Comparison of ENCODE assay signal across 8 cellular contexts in genomic region chr11:57638005-57638760, GRCh38. TPM values are rescaled to one million over a fixed set of nuclear protein-coding genes. Genes with fewer than 3 reads are reported as not detected.
DNase-seq lines count a peak whose midpoint lies in the region; ATAC-seq, FAIRE-seq and TF ChIP-seq lines count a peak whose summit lies in the region.

No MANE protein-coding gene starts in this region.

- H3K9me3 ChIP-seq in GM12878 (replicated peaks; ENCODE audit: control insufficient read depth, insufficient read depth, low read length) (no peaks in the 10 kb centered on the region), hepatocyte (ENCODE audit: low read depth) (no peaks in the 10 kb centered on the region)

- H3K4me3 ChIP-seq in BJ (ENCODE audit: low read depth, low read length) (peak overlapping the region; percentile 88), GM12878 (peak overlapping the region; percentile 82), hepatocyte (peak overlapping the region; percentile 96)

- no peak for TF ChIP-seq RAD21 in GM12878 (IDR thresholded peaks at IDR 0.05; ENCODE audit: insufficient read depth, low read depth, low read length)

- POLR2A ChIA-PET in BJ (lab: Charles Lee) (no interaction called here), GM12878 (lab: Charles Lee) (interaction anchor here (2.1 kb wide), 1 partner anchor 11 kb away, joined by 10 read pairs; no protein-coding TSS in a partner anchor)

- DNase-seq in BJ (ENCODE audit: low read depth) (peak; percentile 51), NCI-H460 (ENCODE audit: extremely low read depth, low read depth) (peak; percentile 81), GM12878 (ENCODE audit: low read depth, low spot score) (no peak), hepatocyte (ENCODE audit: low spot score) (peak; percentile 90), pons (ENCODE audit: low spot score) (peak; percentile 42)

- H4K20me1 ChIP-seq in GM12878 (ENCODE audit: control insufficient read depth, insufficient read depth) (no peaks in the 10 kb centered on the region), hepatocyte (ENCODE audit: insufficient read depth, poor library complexity, severe bottlenecking) (peaks cover 16% of the 10 kb centered on the region)

- H2AFZ ChIP-seq in GM12878 (ENCODE audit: control insufficient read depth, low read depth, low read length) (peak overlapping the region; percentile 69), hepatocyte (peak overlapping the region; percentile 88)

- RAD21 ChIA-PET in GM12878 (lab: Charles Lee; ENCODE audit: unreplicated experiment) = interaction anchor here (3.7 to 5.2 kb wide), 2 partner anchors 70 to 293 kb away, joined by 17 to 83 read pairs; partner anchors contain the start of gene UBE2L6

- intact Hi-C loops in GM12878 (cut with micrococcal nuclease; ENCODE audit: unreplicated experiment) = no loop called here

- H3K27ac ChIP-seq in GM12878 (ENCODE audit: control insufficient read depth, insufficient read depth) (no peak overlapping the region), hepatocyte (peak overlapping the region; percentile 98)

- in situ Hi-C loops in GM12878 (cut with MboI) = no loop called here

- H3K4me2 ChIP-seq in GM12878 (ENCODE audit: control insufficient read depth, insufficient read depth) = peak overlapping the region; percentile 84
- H3K4me2 ChIP-seq in hepatocyte = peak overlapping the region; percentile 91

- FAIRE-seq in GM12878 (lab: Jason Lieb, UNC) = peak; percentile 75

- BruUV-seq in GM12878 (replicated peaks; lab: Mats Ljungman, UMichigan) = no TSS peak

- SMC1A ChIA-PET in GM12878 (lab: Charles Lee; ENCODE audit: uncharacterized antibody, unreplicated experiment) = interaction anchor here (1.0 kb wide), 1 partner anchor 70 kb away, joined by 3 read pairs; no protein-coding TSS in a partner anchor

- WGBS in GM12878 (ENCODE audit: insufficient coverage, insufficient replicate concordance, low lambda C conversion rate, missing lambda C conversion rate) = 12% methylated on average over 31 of the region's 46 CpGs
- 0% methylated on average over 26 of the region's 46 CpGs for WGBS in hepatocyte (ENCODE audit: low lambda C conversion rate, missing lambda C conversion rate)

- TF ChIP-seq CTCF in BJ (IDR thresholded peaks at IDR 0.05; ENCODE audit: insufficient read depth, low read depth, low read length) (no peak), GM12878 (IDR thresholded peaks at IDR 0.05 in 2 of 3, conservative IDR thresholded peaks at IDR 0.05 in 1 of 3; ENCODE audit: control insufficient read depth in 2 of 3, extremely low read depth in 1 of 3, insufficient read depth in 1 of 3, low read depth in 3 of 3, low read length in 3 of 3) (no peak), hepatocyte (IDR thresholded peaks at IDR 0.05; ENCODE audit: poor library complexity) (no peak)

- peaks cover 9% of the 10 kb centered on the region; the same call in 1 of the 2 replicates for H3K4me1 ChIP-seq in GM12878 (ENCODE audit: control insufficient read depth, insufficient read depth, low read length)
- peaks cover 19% of the 10 kb centered on the region for H3K4me1 ChIP-seq in hepatocyte (ENCODE audit: insufficient read depth)

- ATAC-seq in GM19463 (IDR thresholded peaks at IDR 0.05; ENCODE audit: unreplicated experiment) (peak; percentile 50), GM12878 (peak; percentile 41), HG02970 (IDR thresholded peaks at IDR 0.05; ENCODE audit: low FRiP score, unreplicated experiment) (no peak), GM21528 (IDR thresholded peaks at IDR 0.05; ENCODE audit: low FRiP score, unreplicated experiment) (no peak)

- no peak for TF ChIP-seq POLR2A in GM12878 (IDR thresholded peaks at IDR 0.05; ENCODE audit: low read depth, low read length)

- H3K27me3 ChIP-seq in BJ (ENCODE audit: control insufficient read depth, insufficient read depth, low read length) (no peaks in the 10 kb centered on the region; the same call in 1 of the 2 replicates), GM12878 (replicated peaks in 1 of 2; ENCODE audit: control insufficient read depth in 2 of 2, insufficient read depth in 2 of 2, low read length in 1 of 2) (no peaks in the 10 kb centered on the region; a peak in 1 of 4 replicates), hepatocyte (no peaks in the 10 kb centered on the region)

- CTCF ChIA-PET in BJ (lab: Yijun Ruan, JAX) (interaction anchor here (0.7 to 9.6 kb wide), 7 partner anchors 12 to 292 kb away, joined by 3 to 285 read pairs (median 4); partner anchors contain the start of gene UBE2L6), GM12878 (lab: Yijun Ruan, JAX) (interaction anchor here (0.6 to 13.9 kb wide), 6 partner anchors 67 to 290 kb away, joined by 3 to 319 read pairs (median 104); partner anchors contain the start of genes RTN4RL2, TIMM10 and UBE2L6)

- peak overlapping the region; percentile 57 for H3K9ac ChIP-seq in GM12878 (ENCODE audit: control insufficient read depth, insufficient read depth, low read length)

- no peaks in the 10 kb centered on the region for H3K9me2 ChIP-seq in hepatocyte (replicated peaks; ENCODE audit: insufficient read depth)

- H3K79me2 ChIP-seq in GM12878 (ENCODE audit: control insufficient read depth, insufficient read depth, low read length) = no peaks in the 10 kb centered on the region
- H3K79me2 ChIP-seq in hepatocyte = peaks cover 29% of the 10 kb centered on the region

- TF ChIP-seq EP300 in GM12878 (IDR thresholded peaks at IDR 0.05; ENCODE audit: borderline replicate concordance in 1 of 2, control insufficient read depth in 1 of 2, low read depth in 2 of 2, low read length in 2 of 2) = no peak

- H3K36me3 ChIP-seq in BJ (ENCODE audit: control insufficient read depth, insufficient read depth, low read length) = peaks cover 6% of the 10 kb centered on the region
- H3K36me3 ChIP-seq in GM12878 (ENCODE audit: control insufficient read depth in 2 of 2, insufficient read depth in 2 of 2, low read length in 1 of 2) = no peaks in the 10 kb centered on the region
- no peaks in the 10 kb centered on the region for H3K36me3 ChIP-seq in hepatocyte (replicated peaks; ENCODE audit: insufficient read depth, low read depth)

RNA-seq across cellular contexts. Expression of gene YPEL4, which starts 11.5 kb away (rescaled TPM):
- polyA plus RNA-seq in BJ (2011; rRNA removed) = 0.26 TPM in 2 replicates
- polyA minus RNA-seq in BJ (2011; rRNA and poly(A)+ RNA removed) = 0.28 and 0.31 TPM in 2 replicates
- total RNA-seq in NCI-H460 (2014; rRNA removed; shearing (Covaris generic)) = not detected in 2 replicates
- polyA plus RNA-seq in NCI-H460 (2014; cell fraction: nucleus; rRNA removed) = not detected in 2 replicates
- 1.2 and 1.8 TPM in 2 replicates for total RNA-seq in GM12878 (2013; cell fraction: nucleolus; rRNA removed)
- 0.05 TPM in 1 of 2 replicates, not detected in the other for total RNA-seq in GM12878 (2014; rRNA removed)
- total RNA-seq in GM12878 (2014; rRNA removed; fragmentation: Illumina TruSeq; extraction: Trizol) = 0.09 TPM in 1 of 2 replicates, not detected in the other
- total RNA-seq in GM12878 (2021) = 0.13 TPM in 1 of 2 replicates, not detected in the other
- 0.50 TPM for polyA plus RNA-seq in GM12878 (2011; ENCODE audit: low read depth)
- polyA plus RNA-seq in GM12878 (2011; rRNA removed) = 0.26 and 0.39 TPM in 2 replicates
- 0.24 and 0.30 TPM in 2 replicates for polyA plus RNA-seq in GM12878 (2011; cell fraction: cytosol; rRNA removed)
- 0.44 and 0.85 TPM in 2 replicates for polyA plus RNA-seq in GM12878 (2011; cell fraction: nucleus; rRNA removed)
- polyA plus RNA-seq in GM12878 (2012) = 0.58 and 1.1 TPM in 2 replicates
- polyA plus RNA-seq in GM12878 (2014; fragmentation: Illumina TruSeq; extraction: Trizol) = not detected in 2 replicates
- polyA plus RNA-seq in GM12878 (2014; fragmentation: Nextera tagmentation; extraction: Ambion mirVana) = not detected
- 0.50 TPM in 1 of 2 replicates, not detected in the other for polyA plus RNA-seq in GM12878 (2014; rRNA removed)
- under 1 TPM; 0.07 to 0.10 TPM for polyA plus RNA-seq in GM12878 (2016; fragmentation: Nextera tagmentation; extraction: Ambion mirVana)
- polyA minus RNA-seq in GM12878 (2011; rRNA and poly(A)+ RNA removed) = 0.22 and 0.31 TPM in 2 replicates
- 0.27 TPM in 1 of 2 replicates, not detected in the other for polyA minus RNA-seq in GM12878 (2011; cell fraction: cytosol; rRNA and poly(A)+ RNA removed)
- polyA minus RNA-seq in GM12878 (2011; cell fraction: nucleus; rRNA and poly(A)+ RNA removed) = 0.48 TPM in 2 replicates
- 0.90 and 2.8 TPM in 2 replicates for total RNA-seq in hepatocyte
- 3.9 and 4.1 TPM in 2 replicates for polyA plus RNA-seq in hepatocyte

RNA-seq across cellular contexts. Expression of gene CLP1, which starts 19.4 kb away (rescaled TPM):
- polyA plus RNA-seq in BJ (2011; rRNA removed) = 19.0 and 19.6 TPM in 2 replicates
- polyA minus RNA-seq in BJ (2011; rRNA and poly(A)+ RNA removed) = 6.2 and 13.7 TPM in 2 replicates
- 11.0 and 11.9 TPM in 2 replicates for total RNA-seq in NCI-H460 (2014; rRNA removed; shearing (Covaris generic))
- polyA plus RNA-seq in NCI-H460 (2014; cell fraction: nucleus; rRNA removed) = 10.7 and 12.7 TPM in 2 replicates
- total RNA-seq in GM12878 (2013; cell fraction: nucleolus; rRNA removed) = 8.6 and 8.8 TPM in 2 replicates
- 21.3 and 22.0 TPM in 2 replicates for total RNA-seq in GM12878 (2014; rRNA removed)
- total RNA-seq in GM12878 (2014; rRNA removed; fragmentation: Illumina TruSeq; extraction: Trizol) = 23.9 and 24.0 TPM in 2 replicates
- total RNA-seq in GM12878 (2021) = 19.9 and 20.0 TPM in 2 replicates
- 11.6 TPM for polyA plus RNA-seq in GM12878 (2011; ENCODE audit: low read depth)
- 29.1 and 31.7 TPM in 2 replicates for polyA plus RNA-seq in GM12878 (2011; rRNA removed)
- polyA plus RNA-seq in GM12878 (2011; cell fraction: cytosol; rRNA removed) = 34.3 and 38.5 TPM in 2 replicates
- 21.4 and 28.7 TPM in 2 replicates for polyA plus RNA-seq in GM12878 (2011; cell fraction: nucleus; rRNA removed)
- 15.0 and 16.3 TPM in 2 replicates for polyA plus RNA-seq in GM12878 (2012)
- 23.9 and 30.0 TPM in 2 replicates for polyA plus RNA-seq in GM12878 (2014; fragmentation: Illumina TruSeq; extraction: Trizol)
- 10 to 100 TPM; 33.6 to 45.7 TPM for polyA plus RNA-seq in GM12878 (2014; fragmentation: Nextera tagmentation; extraction: Ambion mirVana)
- polyA plus RNA-seq in GM12878 (2014; rRNA removed) = 20.7 and 21.2 TPM in 2 replicates
- 10 to 100 TPM; 31.6 to 36.3 TPM for polyA plus RNA-seq in GM12878 (2016; fragmentation: Nextera tagmentation; extraction: Ambion mirVana)
- polyA minus RNA-seq in GM12878 (2011; rRNA and poly(A)+ RNA removed) = 31.1 and 41.7 TPM in 2 replicates
- polyA minus RNA-seq in GM12878 (2011; cell fraction: cytosol; rRNA and poly(A)+ RNA removed) = 7.4 and 8.5 TPM in 2 replicates
- 7.6 and 10.2 TPM in 2 replicates for polyA minus RNA-seq in GM12878 (2011; cell fraction: nucleus; rRNA and poly(A)+ RNA removed)
- 13.4 and 15.4 TPM in 2 replicates for total RNA-seq in hepatocyte
- polyA plus RNA-seq in hepatocyte = 9.1 and 18.5 TPM in 2 replicates

RNA-seq across cellular contexts. Expression of gene ZDHHC5, which starts 29.7 kb away (rescaled TPM):
- 61.4 and 76.7 TPM in 2 replicates for polyA plus RNA-seq in BJ (2011; rRNA removed)
- polyA minus RNA-seq in BJ (2011; rRNA and poly(A)+ RNA removed) = 69.2 and 80.3 TPM in 2 replicates
- 34.8 TPM in 2 replicates for total RNA-seq in NCI-H460 (2014; rRNA removed; shearing (Covaris generic))
- polyA plus RNA-seq in NCI-H460 (2014; cell fraction: nucleus; rRNA removed) = 20.5 and 24.9 TPM in 2 replicates
- 52.8 and 56.0 TPM in 2 replicates for total RNA-seq in GM12878 (2013; cell fraction: nucleolus; rRNA removed)
- total RNA-seq in GM12878 (2014; rRNA removed) = 29.1 and 34.1 TPM in 2 replicates
- 34.3 and 36.8 TPM in 2 replicates for total RNA-seq in GM12878 (2014; rRNA removed; fragmentation: Illumina TruSeq; extraction: Trizol)
- total RNA-seq in GM12878 (2021) = 59.9 and 61.3 TPM in 2 replicates
- 20.1 TPM for polyA plus RNA-seq in GM12878 (2011; ENCODE audit: low read depth)
- polyA plus RNA-seq in GM12878 (2011; rRNA removed) = 33.9 and 46.7 TPM in 2 replicates
- 45.0 and 56.7 TPM in 2 replicates for polyA plus RNA-seq in GM12878 (2011; cell fraction: cytosol; rRNA removed)
- polyA plus RNA-seq in GM12878 (2011; cell fraction: nucleus; rRNA removed) = 41.0 and 48.9 TPM in 2 replicates
- polyA plus RNA-seq in GM12878 (2012) = 27.1 and 33.2 TPM in 2 replicates
- 49.8 and 57.4 TPM in 2 replicates for polyA plus RNA-seq in GM12878 (2014; fragmentation: Illumina TruSeq; extraction: Trizol)
- 1 to 10 TPM; 3.9 to 7.3 TPM for polyA plus RNA-seq in GM12878 (2014; fragmentation: Nextera tagmentation; extraction: Ambion mirVana)
- 48.5 and 54.4 TPM in 2 replicates for polyA plus RNA-seq in GM12878 (2014; rRNA removed)
- polyA plus RNA-seq in GM12878 (2016; fragmentation: Nextera tagmentation; extraction: Ambion mirVana) = 10 to 100 TPM; 36.6 to 38.4 TPM
- 91.2 and 101 TPM in 2 replicates for polyA minus RNA-seq in GM12878 (2011; rRNA and poly(A)+ RNA removed)
- polyA minus RNA-seq in GM12878 (2011; cell fraction: cytosol; rRNA and poly(A)+ RNA removed) = 24.2 and 31.4 TPM in 2 replicates
- 27.9 and 33.0 TPM in 2 replicates for polyA minus RNA-seq in GM12878 (2011; cell fraction: nucleus; rRNA and poly(A)+ RNA removed)
- total RNA-seq in hepatocyte = 41.3 and 45.7 TPM in 2 replicates
- polyA plus RNA-seq in hepatocyte = 35.9 and 42.3 TPM in 2 replicates

RNA-seq across cellular contexts. Expression of gene SERPING1, which starts 40.7 kb away (rescaled TPM):
- polyA plus RNA-seq in BJ (2011; rRNA removed) = 92.4 and 119 TPM in 2 replicates
- 27.7 and 29.1 TPM in 2 replicates for polyA minus RNA-seq in BJ (2011; rRNA and poly(A)+ RNA removed)
- total RNA-seq in NCI-H460 (2014; rRNA removed; shearing (Covaris generic)) = not detected in 2 replicates
- polyA plus RNA-seq in NCI-H460 (2014; cell fraction: nucleus; rRNA removed) = not detected in 2 replicates
- not detected in 2 replicates for total RNA-seq in GM12878 (2013; cell fraction: nucleolus; rRNA removed)
- total RNA-seq in GM12878 (2014; rRNA removed) = not detected in 2 replicates
- total RNA-seq in GM12878 (2014; rRNA removed; fragmentation: Illumina TruSeq; extraction: Trizol) = not detected in 2 replicates
- 1.3 and 1.4 TPM in 2 replicates for total RNA-seq in GM12878 (2021)
- not detected for polyA plus RNA-seq in GM12878 (2011; ENCODE audit: low read depth)
- not detected in 2 replicates for polyA plus RNA-seq in GM12878 (2011; rRNA removed)
- not detected in 2 replicates for polyA plus RNA-seq in GM12878 (2011; cell fraction: cytosol; rRNA removed)
- not detected in 2 replicates for polyA plus RNA-seq in GM12878 (2011; cell fraction: nucleus; rRNA removed)
- polyA plus RNA-seq in GM12878 (2012) = 0.06 TPM in 1 of 2 replicates, not detected in the other
- not detected in 2 replicates for polyA plus RNA-seq in GM12878 (2014; fragmentation: Illumina TruSeq; extraction: Trizol)
- polyA plus RNA-seq in GM12878 (2014; fragmentation: Nextera tagmentation; extraction: Ambion mirVana) = not detected
- polyA plus RNA-seq in GM12878 (2014; rRNA removed) = not detected in 2 replicates
- polyA plus RNA-seq in GM12878 (2016; fragmentation: Nextera tagmentation; extraction: Ambion mirVana) = under 1 TPM in 1 of 2 experiments, not detected in 1; 0.24 TPM
- polyA minus RNA-seq in GM12878 (2011; rRNA and poly(A)+ RNA removed) = not detected in 2 replicates
- not detected in 2 replicates for polyA minus RNA-seq in GM12878 (2011; cell fraction: cytosol; rRNA and poly(A)+ RNA removed)
- polyA minus RNA-seq in GM12878 (2011; cell fraction: nucleus; rRNA and poly(A)+ RNA removed) = not detected in 2 replicates
- 123 and 129 TPM in 2 replicates for total RNA-seq in hepatocyte
- polyA plus RNA-seq in hepatocyte = 445 and 476 TPM in 2 replicates

Comparison
In these comparisons a context has a peak if more than half of its experiments do, and no peak if none do; other contexts are left out.
1. ATAC-seq: peak in GM19463 (single experiment) and GM12878 (single experiment); none in HG02970 (single experiment) and GM21528 (single experiment).
2. Peak in every context shown above with its lines, with median percentiles within 50 percentile points of each other: H3K4me3 ChIP-seq.